8 cellular contexts compared by ENCODE assay signal in genomic region chr12:31589582-31589895, GRCh38. TPM values are rescaled to one million over a fixed set of nuclear protein-coding genes. Genes with fewer than 3 reads are reported as not detected.
A peak's percentile ranks its signal among the peaks of the same experiment; 100 is the strongest.
DNase-seq lines count a peak whose midpoint lies in the region; ATAC-seq and TF ChIP-seq lines count a peak whose summit lies in the region.

No MANE protein-coding gene starts in this region.

- TF ChIP-seq CTCF in NB4 (IDR thresholded peaks at IDR 0.05; ENCODE audit: low read depth, low read length) = no peak

- H3K4me3 ChIP-seq in NB4 (ENCODE audit: low read depth, low read length) = peak overlapping the region; percentile 79
- H3K4me3 ChIP-seq in effector memory CD4-positive, alpha-beta T cell (ENCODE audit: insufficient read depth, low read depth, low read length, poor library complexity, severe bottlenecking) = peak overlapping the region; percentile 55

- ATAC-seq in natural killer cell treated with Interleukin-12 subunit alpha and Interleukin-12 subunit beta and Interleukin-15 and Interleukin-18, amount 100 ng/mL, for 72 hours = no peak
- no peak for ATAC-seq in GM21423 (IDR thresholded peaks at IDR 0.05; ENCODE audit: unreplicated experiment)

- peaks cover 17% of the 10 kb centered on the region for H3K27me3 ChIP-seq in effector memory CD4-positive, alpha-beta T cell (replicated peaks; ENCODE audit: control insufficient read depth, insufficient read depth, low read length, poor library complexity, severe bottlenecking)

- H3K4me1 Mint-ChIP-seq in natural killer cell treated with Interleukin-12 subunit alpha and Interleukin-12 subunit beta and Interleukin-15 and Interleukin-18, amount 100 ng/mL, for 72 hours (ENCODE audit: low read depth in 2 of 2) = peaks cover 11 to 13% of the 10 kb centered on the region in 2 donors

- no peaks in the 10 kb centered on the region for H3K36me3 Mint-ChIP-seq in natural killer cell treated with Interleukin-12 subunit alpha and Interleukin-12 subunit beta and Interleukin-15 and Interleukin-18, amount 100 ng/mL, for 72 hours

- no peaks in the 10 kb centered on the region for H3K9me3 ChIP-seq in effector memory CD4-positive, alpha-beta T cell (ENCODE audit: control insufficient read depth, low read length)

- H3K36me3 ChIP-seq in effector memory CD4-positive, alpha-beta T cell (ENCODE audit: control insufficient read depth, insufficient read depth, low read length) = no peaks in the 10 kb centered on the region

- DNase-seq in activated T-cell treated with anti-CD3 and anti-CD28 coated beads for 48 hours (ENCODE audit: low read depth) (peak; percentile 25), NB4 (ENCODE audit: low read depth) (no peak), NCI-H2029 (lab: John Stamatoyannopoulos, UW) (no peak), SHP77 (lab: John Stamatoyannopoulos, UW) (no peak)
- no peak for DNase-seq in activated T-cell treated with anti-CD3 and anti-CD28 coated beads, Interleukin-2, amount 50 U/mL, for 48 hours
- DNase-seq in effector memory CD4-positive, alpha-beta T cell = no peak
- no peak for DNase-seq in natural killer cell treated with Interleukin-12 subunit alpha and Interleukin-12 subunit beta and Interleukin-15 and Interleukin-18, amount 100 ng/mL, for 72 hours (ENCODE audit: low spot score)

- H3K4me3 Mint-ChIP-seq in natural killer cell treated with Interleukin-12 subunit alpha and Interleukin-12 subunit beta and Interleukin-15 and Interleukin-18, amount 100 ng/mL, for 72 hours = peak overlapping the region; percentile 83

- H3K27ac Mint-ChIP-seq in natural killer cell treated with Interleukin-12 subunit alpha and Interleukin-12 subunit beta and Interleukin-15 and Interleukin-18, amount 100 ng/mL, for 72 hours = no peak overlapping the region

- H3K9me3 Mint-ChIP-seq in natural killer cell treated with Interleukin-12 subunit alpha and Interleukin-12 subunit beta and Interleukin-15 and Interleukin-18, amount 100 ng/mL, for 72 hours = no peaks in the 10 kb centered on the region

- TF ChIP-seq POLR2A in NB4 (IDR thresholded peaks at IDR 0.05; ENCODE audit: extremely low read depth, insufficient read length) = no peak

- peaks cover 5% of the 10 kb centered on the region for H3K4me1 ChIP-seq in effector memory CD4-positive, alpha-beta T cell (ENCODE audit: control insufficient read depth, insufficient read depth, low read length, poor library complexity, severe bottlenecking)

- H3K27ac ChIP-seq in effector memory CD4-positive, alpha-beta T cell (ENCODE audit: insufficient read depth, low read length, poor library complexity, severe bottlenecking) = no peak overlapping the region

- H3K27me3 Mint-ChIP-seq in natural killer cell treated with Interleukin-12 subunit alpha and Interleukin-12 subunit beta and Interleukin-15 and Interleukin-18, amount 100 ng/mL, for 72 hours = peaks cover 37 to 55% of the 10 kb centered on the region in 2 donors

RNA-seq across cellular contexts. Expression of gene DENND5B, which starts 1.4 kb away (rescaled TPM):
- total RNA-seq in natural killer cell treated with Interleukin-12 subunit alpha and Interleukin-12 subunit beta and Interleukin-15 and Interleukin-18, amount 100 ng/mL, for 72 hours = under 1 TPM; 0.05 to 0.95 TPM
